16 cellular contexts compared by ENCODE assay signal in the genomic region with DNA sequence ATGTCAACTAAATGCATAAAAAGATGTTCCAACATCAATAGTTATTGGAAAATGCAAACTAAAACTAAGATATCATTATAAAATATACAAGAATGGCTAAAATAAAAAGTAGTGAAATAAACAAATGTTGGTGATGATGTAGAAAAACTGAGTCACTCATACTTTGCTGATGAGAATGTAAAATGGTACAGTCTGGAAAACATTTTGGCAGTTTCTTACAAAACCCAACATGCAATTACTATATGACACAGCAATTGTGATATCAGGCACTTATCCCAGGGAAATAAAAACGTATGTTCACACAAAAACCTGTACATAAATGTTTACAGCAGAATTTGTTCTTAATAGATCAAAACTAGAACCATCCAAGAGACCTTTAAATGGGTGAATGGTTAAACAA.
DNase-seq lines count a peak whose midpoint lies in the region; ATAC-seq, FAIRE-seq and TF ChIP-seq lines count a peak whose summit lies in the region.
"Had no signal": no experiment of that assay in that cellular context is flagged by ENCODE, and none has a peak within 500 bp of the region (broad histone marks: within the 10 kb centered on the region; RNA-seq: fewer than 3 reads in every experiment).

No MANE protein-coding gene starts in this region.

- TF ChIP-seq POLR2A in erythroblast (IDR thresholded peaks at IDR 0.05; ENCODE audit: low read length) (no peak), GM18505 (IDR thresholded peaks at IDR 0.05; ENCODE audit: borderline replicate concordance, extremely low read depth, insufficient read depth, insufficient read length) (no peak)

- H3K36me3 ChIP-seq in GM23248 (ENCODE audit: low read depth) = no peaks in the 10 kb centered on the region
- H3K36me3 ChIP-seq in astrocyte (ENCODE audit: insufficient read depth, low read length) = no peaks in the 10 kb centered on the region

- H3K9ac ChIP-seq in GM23248 (no peak overlapping the region), astrocyte (ENCODE audit: low read length) (no peak overlapping the region)
- H3K9ac ChIP-seq: KMS-11 had no signal

- no peaks in the 10 kb centered on the region for H3K27me3 ChIP-seq in GM23248 (replicated peaks; ENCODE audit: insufficient read depth)
- no peaks in the 10 kb centered on the region for H3K27me3 ChIP-seq in astrocyte (ENCODE audit: insufficient read depth, low read length)

- H3K4me2 ChIP-seq in GM23248 (ENCODE audit: unreplicated experiment) = no peak overlapping the region
- H3K4me2 ChIP-seq in astrocyte (ENCODE audit: low read length) = no peak overlapping the region
- H3K4me2 ChIP-seq: A549, KMS-11 had no signal

- no peaks in the 10 kb centered on the region for H3K27me3 Mint-ChIP-seq in astrocyte (ENCODE audit: low read depth, unreplicated experiment)

- H3K9me3 ChIP-seq in GM23248 (ENCODE audit: low read depth) (no peaks in the 10 kb centered on the region), astrocyte (ENCODE audit: insufficient read depth, low read depth, low read length) (no peaks in the 10 kb centered on the region)
- H3K9me3 ChIP-seq: A549 had no signal

- H3K4me1 ChIP-seq in GM23248 (ENCODE audit: insufficient read depth) (no peaks in the 10 kb centered on the region), astrocyte (ENCODE audit: insufficient read depth, low read length) (no peaks in the 10 kb centered on the region)
- H3K4me1 ChIP-seq: A549 had no signal

- DNase-seq in GM23248 (peak; percentile 41), astrocyte (ENCODE audit: low read depth) (no peak), fibroblast of gingiva (ENCODE audit: low read depth) (peak; percentile 6), erythroblast (lab: John Stamatoyannopoulos, UW) (no peak), NCI-H748 (lab: John Stamatoyannopoulos, UW; ENCODE audit: unreplicated experiment) (no peak)
- DNase-seq: CD8-positive, alpha-beta T cell; COR-L47 had no signal

- H2AFZ ChIP-seq in GM23248 (no peak overlapping the region), astrocyte (ENCODE audit: low read depth, low read length) (no peak overlapping the region)

- 38 to 39% methylated on average over 1 of the region's 1 CpG for WGBS in GM23248 (ENCODE audit: low coverage in 1 of 2, low lambda C conversion rate in 2 of 2, missing lambda C conversion rate in 2 of 2), 2 experiments

- H3K9me2 ChIP-seq in GM23248 (ENCODE audit: insufficient read depth) = no peaks in the 10 kb centered on the region

- H4K20me1 ChIP-seq in GM23248 (ENCODE audit: insufficient read depth) = no peaks in the 10 kb centered on the region
- no peaks in the 10 kb centered on the region for H4K20me1 ChIP-seq in astrocyte (ENCODE audit: insufficient read depth, low read length)

- H3K27ac Mint-ChIP-seq in astrocyte (ENCODE audit: unreplicated experiment) = no peak overlapping the region
- H3K27ac Mint-ChIP-seq: CD14-positive monocyte; CD8-positive, alpha-beta T cell; IgD-negative memory B cell had no signal

- no peaks in the 10 kb centered on the region for H3K4me1 Mint-ChIP-seq in astrocyte (ENCODE audit: low read depth, unreplicated experiment)

- TF ChIP-seq CTCF in astrocyte (IDR thresholded peaks at IDR 0.05; ENCODE audit: insufficient read depth, low read depth, low read length) = no peak

- no peak for ATAC-seq in GM21526 (IDR thresholded peaks at IDR 0.05; ENCODE audit: low FRiP score, unreplicated experiment)
- ATAC-seq in GM18505 (IDR thresholded peaks at IDR 0.05; ENCODE audit: unreplicated experiment) = no peak
- ATAC-seq: A549; CD8-positive, alpha-beta T cell; HCT116 had no signal

- H3K36me3 Mint-ChIP-seq in astrocyte (ENCODE audit: low read depth, unreplicated experiment) = no peaks in the 10 kb centered on the region
- H3K36me3 Mint-ChIP-seq: CD14-positive monocyte; CD8-positive, alpha-beta T cell had no signal

- peak; percentile 73 for FAIRE-seq in astrocyte (lab: Jason Lieb, UNC)
- FAIRE-seq: GM12891, GM19239 had no signal

- H3K4me3 ChIP-seq in GM23248 = no peak overlapping the region
- no peak overlapping the region for H3K4me3 ChIP-seq in astrocyte (ENCODE audit: insufficient read depth, low read depth, low read length)
- H3K4me3 ChIP-seq: A549 had no signal

- in situ Hi-C loops in GM23248 (cut with MboI) = no loop called here

- peaks cover 2% of the 10 kb centered on the region for H3K9me3 Mint-ChIP-seq in astrocyte (ENCODE audit: unreplicated experiment)

- H3K27ac ChIP-seq in GM23248 = no peak overlapping the region
- H3K27ac ChIP-seq in astrocyte (ENCODE audit: low read depth, low read length) = no peak overlapping the region
- H3K27ac ChIP-seq: A549, KMS-11 had no signal

- no peaks in the 10 kb centered on the region for H3K79me2 ChIP-seq in GM23248 (ENCODE audit: insufficient read depth)
- H3K79me2 ChIP-seq in astrocyte (ENCODE audit: insufficient read depth, low read length) = no peaks in the 10 kb centered on the region

- no peak overlapping the region for H3K4me3 Mint-ChIP-seq in astrocyte (ENCODE audit: unreplicated experiment)
- H3K4me3 Mint-ChIP-seq: CD14-positive monocyte; CD8-positive, alpha-beta T cell; IgD-negative memory B cell had no signal

- no peaks in the 10 kb centered on the region for H3F3A ChIP-seq in GM23248 (ENCODE audit: insufficient read depth)

Comparison
In these comparisons a context has a peak if more than half of its experiments do, and no peak if none do; other contexts are left out.
1. DNase-seq: peak in GM23248 (single experiment) and fibroblast of gingiva (single experiment); none in astrocyte (single experiment), erythroblast (0 of 2) and NCI-H748 (single experiment).